21 cellular contexts compared by ENCODE assay signal in genomic region chr11:130592056-130592455, GRCh38.
A peak's percentile ranks its signal among the peaks of the same experiment; 100 is the strongest.
DNase-seq lines count a peak whose midpoint lies in the region; ATAC-seq and TF ChIP-seq lines count a peak whose summit lies in the region.
"Had no signal": no experiment of that assay in that cellular context is flagged by ENCODE, and none has a peak within 500 bp of the region (broad histone marks: within the 10 kb centered on the region; RNA-seq: fewer than 3 reads in every experiment).

No MANE protein-coding gene starts in this region.

- DNase-seq in COLO829 (ENCODE audit: low spot score) (peak; percentile 85), RPMI7951 (ENCODE audit: low read depth) (peak; percentile 62), dermis microvascular lymphatic vessel endothelial cell (ENCODE audit: low read depth in 2 of 2) (peak; percentile 1 to 33), osteoblast (ENCODE audit: insufficient read length, low spot score, missing footprints) (peak; percentile 75), SW 1271 (lab: John Stamatoyannopoulos, UW) (no peak), body of pancreas (no peak), vagina (ENCODE audit: extremely low spot score in 2 of 2) (no peak)
- DNase-seq in T-helper 2 cell treated with Interferon-gamma antibody and Interleukin-4, amounts not matched to agents 5 μg/mL and 100 μg/mL, for 36 hours (ENCODE audit: low spot score) = no peak
- DNase-seq: activated CD4-positive, alpha-beta T cell treated with anti-CD3 and anti-CD28 coated beads, Interleukin-2, amount 10 ng/mL, durations not matched to agents 24 days and 14 days; activated CD8-positive, alpha-beta memory T cell treated with anti-CD3 and anti-CD28 coated beads, Interleukin-2, amount 50 U/mL, for 48 hours; activated effector memory CD4-positive, alpha-beta T cell treated with anti-CD3 and anti-CD28 coated beads, Interleukin-2, amount 50 U/mL, for 16 hours; amniotic stem cell; Caco-2; NCI-H1092 treated with DMSO at 0.1 percent for 48 hours; NCI-H2081; NCI-H510A; substantia nigra; T-helper 1 cell had no signal

- no peaks in the 10 kb centered on the region for H3K79me2 ChIP-seq in osteoblast (ENCODE audit: insufficient read depth, low read length)

- H3K4me3 ChIP-seq in osteoblast (ENCODE audit: insufficient read depth, low read length) (no peak overlapping the region), body of pancreas (no peak overlapping the region), vagina (no peak overlapping the region)
- H3K4me3 ChIP-seq: neural progenitor cell had no signal

- H3K27me3 ChIP-seq in osteoblast (ENCODE audit: insufficient read depth, low read length) = peaks cover 4% of the 10 kb centered on the region
- H3K27me3 ChIP-seq in body of pancreas = no peaks in the 10 kb centered on the region
- H3K27me3 ChIP-seq in vagina = no peaks in the 10 kb centered on the region
- H3K27me3 ChIP-seq: neural progenitor cell had no signal

- H3K36me3 Mint-ChIP-seq in T-helper 2 cell treated with Interferon-gamma antibody and Interleukin-4, amounts not matched to agents 5 μg/mL and 100 μg/mL, for 36 hours (ENCODE audit: low read depth) = no peaks in the 10 kb centered on the region
- H3K36me3 Mint-ChIP-seq: neural progenitor cell had no signal

- no peaks in the 10 kb centered on the region for H3K4me1 Mint-ChIP-seq in T-helper 2 cell treated with Interferon-gamma antibody and Interleukin-4, amounts not matched to agents 5 μg/mL and 100 μg/mL, for 36 hours (ENCODE audit: low read depth)
- H3K4me1 Mint-ChIP-seq: activated CD4-positive, alpha-beta T cell treated with anti-CD3 and anti-CD28 coated beads, Interleukin-2, amount 10 ng/mL, durations not matched to agents 24 days and 14 days; B cell; neural progenitor cell had no signal

- H3K27ac Mint-ChIP-seq in T-helper 2 cell treated with Interferon-gamma antibody and Interleukin-4, amounts not matched to agents 5 μg/mL and 100 μg/mL, for 36 hours = no peak overlapping the region
- H3K27ac Mint-ChIP-seq: activated CD4-positive, alpha-beta T cell treated with anti-CD3 and anti-CD28 coated beads, Interleukin-2, amount 10 ng/mL, durations not matched to agents 24 days and 14 days; B cell; neural progenitor cell had no signal

- H3K4me1 ChIP-seq in osteoblast (ENCODE audit: insufficient read depth, low read length) (no peaks in the 10 kb centered on the region), body of pancreas (no peaks in the 10 kb centered on the region), vagina (no peaks in the 10 kb centered on the region)
- H3K4me1 ChIP-seq: Caco-2, neural progenitor cell had no signal

- no peak for TF ChIP-seq POLR2A in body of pancreas (IDR thresholded peaks at IDR 0.05)
- no peak for TF ChIP-seq POLR2A in vagina (IDR thresholded peaks at IDR 0.05)

- intact Hi-C loops in body of pancreas (cut with DNase I) = no loop called here
- intact Hi-C loops in vagina (cut with DNase I) = no loop called here

- no peaks in the 10 kb centered on the region for H4K20me1 ChIP-seq in osteoblast (ENCODE audit: insufficient read depth, low read length)

- H3K9me3 Mint-ChIP-seq in T-helper 2 cell treated with Interferon-gamma antibody and Interleukin-4, amounts not matched to agents 5 μg/mL and 100 μg/mL, for 36 hours = no peaks in the 10 kb centered on the region
- H3K9me3 Mint-ChIP-seq: activated CD4-positive, alpha-beta T cell treated with anti-CD3 and anti-CD28 coated beads, Interleukin-2, amount 10 ng/mL, durations not matched to agents 24 days and 14 days; neural progenitor cell had no signal

- H3K9me3 ChIP-seq in osteoblast (ENCODE audit: low read depth, low read length) (peaks cover 3% of the 10 kb centered on the region), body of pancreas (no peaks in the 10 kb centered on the region), vagina (no peaks in the 10 kb centered on the region)
- H3K9me3 ChIP-seq: Caco-2 had no signal

- 20 to 22% methylated on average over 2 of the region's 2 CpGs for WGBS in body of pancreas, 2 donors

- H3K27me3 Mint-ChIP-seq in T-helper 2 cell treated with Interferon-gamma antibody and Interleukin-4, amounts not matched to agents 5 μg/mL and 100 μg/mL, for 36 hours (ENCODE audit: low read depth) = peaks cover 7% of the 10 kb centered on the region

- H3K4me3 Mint-ChIP-seq in T-helper 2 cell treated with Interferon-gamma antibody and Interleukin-4, amounts not matched to agents 5 μg/mL and 100 μg/mL, for 36 hours = no peak overlapping the region
- H3K4me3 Mint-ChIP-seq: activated CD4-positive, alpha-beta T cell treated with anti-CD3 and anti-CD28 coated beads, Interleukin-2, amount 10 ng/mL, durations not matched to agents 24 days and 14 days; B cell; neural progenitor cell had no signal

- no peak overlapping the region for H3K4me2 ChIP-seq in osteoblast (ENCODE audit: insufficient read depth, low read length)
- H3K4me2 ChIP-seq: neural progenitor cell had no signal

- H3K27ac ChIP-seq in osteoblast (ENCODE audit: low read depth, low read length) (no peak overlapping the region), body of pancreas (no peak overlapping the region), vagina (no peak overlapping the region)
- H3K27ac ChIP-seq: neural progenitor cell had no signal

- ATAC-seq in body of pancreas = no peak
- ATAC-seq: Right ventricle myocardium inferior had no signal

- no peak overlapping the region for H2AFZ ChIP-seq in osteoblast (ENCODE audit: low read length)
- H2AFZ ChIP-seq: neural progenitor cell had no signal

- no peaks in the 10 kb centered on the region for H3K36me3 ChIP-seq in osteoblast (ENCODE audit: insufficient read depth, low read length)
- H3K36me3 ChIP-seq in body of pancreas (replicated peaks in 1 of 2; ENCODE audit: insufficient read depth in 1 of 2, low read depth in 2 of 2) = no peaks in the 10 kb centered on the region
- H3K36me3 ChIP-seq in vagina = no peaks in the 10 kb centered on the region
- H3K36me3 ChIP-seq: neural progenitor cell had no signal

- TF ChIP-seq CTCF in osteoblast (IDR thresholded peaks at IDR 0.05; ENCODE audit: extremely low read depth, low read depth, low read length) (no peak), body of pancreas (IDR thresholded peaks at IDR 0.05) (no peak), vagina (IDR thresholded peaks at IDR 0.05) (no peak)

Comparison
In these comparisons a context has a peak if more than half of its experiments do, and no peak if none do; other contexts are left out.
1. DNase-seq: peak in COLO829 (single experiment), RPMI7951 (single experiment), dermis microvascular lymphatic vessel endothelial cell (2 of 2) and osteoblast (single experiment); none in T-helper 2 cell treated with Interferon-gamma antibody and Interleukin-4, amounts not matched to agents 5 μg/mL and 100 μg/mL, for 36 hours (single experiment), SW 1271 (0 of 2), body of pancreas (0 of 4) and vagina (0 of 2).